ENCODE assay signal across 8 cellular contexts in genomic region chr2:101766871-101767739, GRCh38.
DNase-seq lines count a peak whose midpoint lies in the region; ATAC-seq and TF ChIP-seq lines count a peak whose summit lies in the region.

No MANE protein-coding gene starts in this region.

- H3K9ac ChIP-seq in OCI-LY1 (ENCODE audit: low read length) (no peak overlapping the region), parathyroid adenoma (no peak overlapping the region)

- H3K4me3 ChIP-seq in CD8-positive, alpha-beta memory T cell (ENCODE audit: low read length), result no peak overlapping the region
- H3K4me3 ChIP-seq in OCI-LY1 (ENCODE audit: low read depth, low read length, poor library complexity, severe bottlenecking) (no peak overlapping the region), parathyroid adenoma (ENCODE audit: low read depth, low read length) (no peak overlapping the region)

- H3K9me2 ChIP-seq in OCI-LY1 (ENCODE audit: low read depth, low read length), result no peaks in the 10 kb centered on the region

- DNase-seq in CD8-positive, alpha-beta memory T cell, result no peak
- DNase-seq in epithelial cell of prostate (ENCODE audit: low read depth, low spot score) (peak; percentile 48), NCI-H524 treated with DMSO at 0.1 percent for 48 hours (lab: John Stamatoyannopoulos, UW) (no peak), SKM-1 treated with dmso at 0.1 percent for 144 hours (lab: John Stamatoyannopoulos, UW; ENCODE audit: unreplicated experiment) (no peak)

- CTCF ChIA-PET in CD8-positive, alpha-beta memory T cell (lab: Charles Lee), result interaction anchor here (0.7 to 1.1 kb wide), 2 partner anchors 13 to 55 kb away, joined by 3 to 5 read pairs; no protein-coding TSS in a partner anchor

- peaks cover 0 to 2% (median 0%) of the 10 kb centered on the region in 3 donors for H3K36me3 Mint-ChIP-seq in CD8-positive, alpha-beta memory T cell

- ATAC-seq in GM21423 (IDR thresholded peaks at IDR 0.05; ENCODE audit: unreplicated experiment) (no peak), GM18517 (IDR thresholded peaks at IDR 0.05; ENCODE audit: unreplicated experiment) (no peak)

- no peaks in the 10 kb centered on the region for H3K9me3 Mint-ChIP-seq in CD8-positive, alpha-beta memory T cell

- H3K27me3 Mint-ChIP-seq in CD8-positive, alpha-beta memory T cell, result no peaks in the 10 kb centered on the region

- peak overlapping the region in 1 of 7 donors; percentile 47 for H3K4me3 Mint-ChIP-seq in CD8-positive, alpha-beta memory T cell

- H3K27me3 ChIP-seq in CD8-positive, alpha-beta memory T cell (ENCODE audit: insufficient read depth, low read length, poor library complexity, severe bottlenecking), result no peaks in the 10 kb centered on the region
- H3K27me3 ChIP-seq in OCI-LY1 (ENCODE audit: insufficient read depth, low read length) (no peaks in the 10 kb centered on the region), parathyroid adenoma (ENCODE audit: control insufficient read depth, insufficient read depth, low read length) (no peaks in the 10 kb centered on the region)

- H3K27ac Mint-ChIP-seq in CD8-positive, alpha-beta memory T cell, result peak overlapping the region in 7 of 8 donors; percentile 25 to 76 (median 64)

- POLR2A ChIA-PET in CD8-positive, alpha-beta memory T cell (lab: Charles Lee), result interaction anchor here (0.7 kb wide), 1 partner anchor 21 kb away, joined by 3 read pairs; no protein-coding TSS in a partner anchor

- no peaks in the 10 kb centered on the region for H4K20me1 ChIP-seq in OCI-LY1 (ENCODE audit: insufficient read depth, low read length)

- H3K4me1 ChIP-seq in CD8-positive, alpha-beta memory T cell (ENCODE audit: insufficient read depth, low read length), result peaks cover 79% of the 10 kb centered on the region
- H3K4me1 ChIP-seq in OCI-LY1 (ENCODE audit: insufficient read depth, low read length, severe bottlenecking), result peaks cover 79% of the 10 kb centered on the region
- H3K4me1 ChIP-seq in parathyroid adenoma, result peaks cover 13% of the 10 kb centered on the region

- no peaks in the 10 kb centered on the region for H3K36me3 ChIP-seq in CD8-positive, alpha-beta memory T cell (ENCODE audit: insufficient read depth, low read length)
- H3K36me3 ChIP-seq in OCI-LY1 (ENCODE audit: insufficient read depth, low read length), result no peaks in the 10 kb centered on the region
- H3K36me3 ChIP-seq in parathyroid adenoma (ENCODE audit: control insufficient read depth, insufficient read depth, low read length), result no peaks in the 10 kb centered on the region

- H2AFZ ChIP-seq in OCI-LY1 (ENCODE audit: low read length) (no peak overlapping the region), parathyroid adenoma (no peak overlapping the region)

- TF ChIP-seq CTCF in OCI-LY1 (IDR thresholded peaks at IDR 0.05; ENCODE audit: low read length), result no peak
- TF ChIP-seq CTCF in parathyroid adenoma (IDR thresholded peaks at IDR 0.05), result no peak

- H3K4me2 ChIP-seq in OCI-LY1 (ENCODE audit: low read length) (peak overlapping the region; percentile 14; the same call in 1 of the 2 replicates), parathyroid adenoma (ENCODE audit: low read length) (peak overlapping the region; percentile 33)

- peaks cover 81% of the 10 kb centered on the region for H3K79me2 ChIP-seq in OCI-LY1 (ENCODE audit: insufficient read depth, low read length)
- H3K79me2 ChIP-seq in parathyroid adenoma, result peaks cover 22% of the 10 kb centered on the region

- no peaks in the 10 kb centered on the region for H3F3A ChIP-seq in OCI-LY1 (ENCODE audit: insufficient read depth, low read length)

- H3K9me3 ChIP-seq in CD8-positive, alpha-beta memory T cell (ENCODE audit: low read length), result no peaks in the 10 kb centered on the region
- H3K9me3 ChIP-seq in OCI-LY1 (ENCODE audit: low read length), result no peaks in the 10 kb centered on the region
- H3K9me3 ChIP-seq in parathyroid adenoma (ENCODE audit: control insufficient read depth, low read length), result no peaks in the 10 kb centered on the region

- H3K4me1 Mint-ChIP-seq in CD8-positive, alpha-beta memory T cell, result peaks cover 77 to 96% (median 95%) of the 10 kb centered on the region in 3 donors

- H3K27ac ChIP-seq in CD8-positive, alpha-beta memory T cell (ENCODE audit: low read depth, low read length), result no peak overlapping the region
- H3K27ac ChIP-seq in OCI-LY1 (ENCODE audit: low read depth, low read length, poor library complexity, severe bottlenecking), result peak overlapping the region; percentile 61
- H3K27ac ChIP-seq in epithelial cell of prostate, result peak overlapping the region; percentile 70
- H3K27ac ChIP-seq in parathyroid adenoma, result no peak overlapping the region

Comparison
In these comparisons a context has a peak if more than half of its experiments do, and no peak if none do; other contexts are left out.
1. H3K27ac ChIP-seq: peak in OCI-LY1 (single experiment) and epithelial cell of prostate (single experiment); none in CD8-positive, alpha-beta memory T cell (single experiment) and parathyroid adenoma (single experiment).